1 cellular context compared by ENCODE assay signal in genomic region chr20:26276811-26277210, GRCh38.
TF ChIP-seq lines count a peak whose summit lies in the region.

No MANE protein-coding gene starts in this region.

TF ChIP-seq in HepG2, 621 proteins besides CTCF, POLR2A, EP300 and RAD21:
- TF ChIP-seq KDM6A (CRISPR knock-in tag; IDR thresholded peaks at IDR 0.05; ENCODE audit: low read depth) (no peak), ZNF256 (CRISPR knock-in tag; conservative IDR thresholded peaks at IDR 0.05) (no peak), KAT2B (IDR thresholded peaks at IDR 0.05; ENCODE audit: borderline replicate concordance, low read depth, low read length) (no peak), EED (CRISPR knock-in tag; IDR thresholded peaks at IDR 0.05) (no peak), GATAD2A (CRISPR knock-in tag; IDR thresholded peaks at IDR 0.05) (no peak), DPF2 (CRISPR knock-in tag; IDR thresholded peaks at IDR 0.05; ENCODE audit: borderline replicate concordance, low read depth) (no peak), SAP130 (CRISPR knock-in tag; IDR thresholded peaks at IDR 0.05; ENCODE audit: low read depth) (no peak), ZNF180 (CRISPR knock-in tag; IDR thresholded peaks at IDR 0.05; ENCODE audit: borderline replicate concordance, low read depth) (no peak), BRF2 (CRISPR knock-in tag; IDR thresholded peaks at IDR 0.05) (no peak), ZBTB10 (CRISPR knock-in tag; IDR thresholded peaks at IDR 0.05; ENCODE audit: borderline replicate concordance) (no peak), MXD4 (CRISPR knock-in tag; IDR thresholded peaks at IDR 0.05) (no peak), NFIB (CRISPR knock-in tag; IDR thresholded peaks at IDR 0.05; ENCODE audit: borderline replicate concordance) (no peak), JARID2 (CRISPR knock-in tag; IDR thresholded peaks at IDR 0.05; ENCODE audit: insufficient replicate concordance) (no peak), ATF7 (IDR thresholded peaks at IDR 0.05) (no peak), ATF7 (CRISPR knock-in tag; IDR thresholded peaks at IDR 0.05) (no peak), SKI (IDR thresholded peaks at IDR 0.05; ENCODE audit: partially characterized antibody) (no peak), ZNF441 (CRISPR knock-in tag; IDR thresholded peaks at IDR 0.05; ENCODE audit: borderline replicate concordance) (no peak), ZNF10 (CRISPR knock-in tag; IDR thresholded peaks at IDR 0.05; ENCODE audit: borderline replicate concordance, low read depth) (no peak)
- TF ChIP-seq, protein P1, sequence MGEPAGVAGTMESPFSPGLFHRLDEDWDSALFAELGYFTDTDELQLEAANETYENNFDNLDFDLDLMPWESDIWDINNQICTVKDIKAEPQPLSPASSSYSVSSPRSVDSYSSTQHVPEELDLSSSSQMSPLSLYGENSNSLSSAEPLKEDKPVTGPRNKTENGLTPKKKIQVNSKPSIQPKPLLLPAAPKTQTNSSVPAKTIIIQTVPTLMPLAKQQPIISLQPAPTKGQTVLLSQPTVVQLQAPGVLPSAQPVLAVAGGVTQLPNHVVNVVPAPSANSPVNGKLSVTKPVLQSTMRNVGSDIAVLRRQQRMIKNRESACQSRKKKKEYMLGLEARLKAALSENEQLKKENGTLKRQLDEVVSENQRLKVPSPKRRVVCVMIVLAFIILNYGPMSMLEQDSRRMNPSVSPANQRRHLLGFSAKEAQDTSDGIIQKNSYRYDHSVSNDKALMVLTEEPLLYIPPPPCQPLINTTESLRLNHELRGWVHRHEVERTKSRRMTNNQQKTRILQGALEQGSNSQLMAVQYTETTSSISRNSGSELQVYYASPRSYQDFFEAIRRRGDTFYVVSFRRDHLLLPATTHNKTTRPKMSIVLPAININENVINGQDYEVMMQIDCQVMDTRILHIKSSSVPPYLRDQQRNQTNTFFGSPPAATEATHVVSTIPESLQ (CRISPR knock-in tag; conservative IDR thresholded peaks at IDR 0.05) = no peak
- TF ChIP-seq, protein P2, sequence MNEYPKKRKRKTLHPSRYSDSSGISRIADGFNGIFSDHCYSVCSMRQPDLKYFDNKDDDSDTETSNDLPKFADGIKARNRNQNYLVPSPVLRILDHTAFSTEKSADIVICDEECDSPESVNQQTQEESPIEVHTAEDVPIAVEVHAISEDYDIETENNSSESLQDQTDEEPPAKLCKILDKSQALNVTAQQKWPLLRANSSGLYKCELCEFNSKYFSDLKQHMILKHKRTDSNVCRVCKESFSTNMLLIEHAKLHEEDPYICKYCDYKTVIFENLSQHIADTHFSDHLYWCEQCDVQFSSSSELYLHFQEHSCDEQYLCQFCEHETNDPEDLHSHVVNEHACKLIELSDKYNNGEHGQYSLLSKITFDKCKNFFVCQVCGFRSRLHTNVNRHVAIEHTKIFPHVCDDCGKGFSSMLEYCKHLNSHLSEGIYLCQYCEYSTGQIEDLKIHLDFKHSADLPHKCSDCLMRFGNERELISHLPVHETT (CRISPR knock-in tag; conservative IDR thresholded peaks at IDR 0.05) = no peak
